Comparison of ENCODE assay signal across 1 cellular context in the genomic region with DNA sequence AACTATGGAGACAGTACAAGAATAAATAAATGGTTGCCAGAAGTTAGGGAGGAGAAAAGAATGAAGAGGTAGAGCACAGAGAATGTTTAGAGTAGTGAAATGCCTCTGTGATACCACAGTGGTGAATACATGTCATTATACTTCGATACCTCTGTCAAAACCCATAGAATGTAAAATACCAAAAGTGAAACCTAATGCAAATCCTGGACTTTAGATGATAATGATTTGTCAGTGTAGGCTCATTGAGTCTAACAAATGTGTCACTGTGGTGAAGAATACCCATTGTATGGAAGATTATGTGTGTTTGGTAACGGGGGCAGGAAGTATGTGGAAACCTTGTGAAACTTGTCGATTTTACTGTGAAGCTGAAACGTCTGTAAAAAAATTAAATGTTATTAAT.
TF ChIP-seq lines count a peak whose summit lies in the region.

No MANE protein-coding gene starts in this region.

TF ChIP-seq in K562, 482 proteins besides CTCF, POLR2A, EP300 and RAD21 (continued from another document):
- TF ChIP-seq, protein P1, sequence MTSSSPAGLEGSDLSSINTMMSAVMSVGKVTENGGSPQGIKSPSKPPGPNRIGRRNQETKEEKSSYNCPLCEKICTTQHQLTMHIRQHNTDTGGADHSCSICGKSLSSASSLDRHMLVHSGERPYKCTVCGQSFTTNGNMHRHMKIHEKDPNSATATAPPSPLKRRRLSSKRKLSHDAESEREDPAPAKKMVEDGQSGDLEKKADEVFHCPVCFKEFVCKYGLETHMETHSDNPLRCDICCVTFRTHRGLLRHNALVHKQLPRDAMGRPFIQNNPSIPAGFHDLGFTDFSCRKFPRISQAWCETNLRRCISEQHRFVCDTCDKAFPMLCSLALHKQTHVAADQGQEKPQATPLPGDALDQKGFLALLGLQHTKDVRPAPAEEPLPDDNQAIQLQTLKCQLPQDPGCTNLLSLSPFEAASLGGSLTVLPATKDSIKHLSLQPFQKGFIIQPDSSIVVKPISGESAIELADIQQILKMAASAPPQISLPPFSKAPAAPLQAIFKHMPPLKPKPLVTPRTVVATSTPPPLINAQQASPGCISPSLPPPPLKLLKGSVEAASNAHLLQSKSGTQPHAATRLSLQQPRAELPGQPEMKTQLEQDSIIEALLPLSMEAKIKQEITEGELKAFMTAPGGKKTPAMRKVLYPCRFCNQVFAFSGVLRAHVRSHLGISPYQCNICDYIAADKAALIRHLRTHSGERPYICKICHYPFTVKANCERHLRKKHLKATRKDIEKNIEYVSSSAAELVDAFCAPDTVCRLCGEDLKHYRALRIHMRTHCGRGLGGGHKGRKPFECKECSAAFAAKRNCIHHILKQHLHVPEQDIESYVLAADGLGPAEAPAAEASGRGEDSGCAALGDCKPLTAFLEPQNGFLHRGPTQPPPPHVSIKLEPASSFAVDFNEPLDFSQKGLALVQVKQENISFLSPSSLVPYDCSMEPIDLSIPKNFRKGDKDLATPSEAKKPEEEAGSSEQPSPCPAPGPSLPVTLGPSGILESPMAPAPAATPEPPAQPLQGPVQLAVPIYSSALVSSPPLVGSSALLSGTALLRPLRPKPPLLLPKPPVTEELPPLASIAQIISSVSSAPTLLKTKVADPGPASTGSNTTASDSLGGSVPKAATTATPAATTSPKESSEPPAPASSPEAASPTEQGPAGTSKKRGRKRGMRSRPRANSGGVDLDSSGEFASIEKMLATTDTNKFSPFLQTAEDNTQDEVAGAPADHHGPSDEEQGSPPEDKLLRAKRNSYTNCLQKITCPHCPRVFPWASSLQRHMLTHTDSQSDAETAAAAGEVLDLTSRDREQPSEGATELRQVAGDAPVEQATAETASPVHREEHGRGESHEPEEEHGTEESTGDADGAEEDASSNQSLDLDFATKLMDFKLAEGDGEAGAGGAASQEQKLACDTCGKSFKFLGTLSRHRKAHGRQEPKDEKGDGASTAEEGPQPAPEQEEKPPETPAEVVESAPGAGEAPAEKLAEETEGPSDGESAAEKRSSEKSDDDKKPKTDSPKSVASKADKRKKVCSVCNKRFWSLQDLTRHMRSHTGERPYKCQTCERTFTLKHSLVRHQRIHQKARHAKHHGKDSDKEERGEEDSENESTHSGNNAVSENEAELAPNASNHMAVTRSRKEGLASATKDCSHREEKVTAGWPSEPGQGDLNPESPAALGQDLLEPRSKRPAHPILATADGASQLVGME (CRISPR knock-in tag; IDR thresholded peaks at IDR 0.05) = no peak
- TF ChIP-seq TARDBP (IDR thresholded peaks at IDR 0.05) (no peak), DMBX1 (CRISPR knock-in tag; IDR thresholded peaks at IDR 0.05; ENCODE audit: borderline replicate concordance) (no peak), CCAR2 (IDR thresholded peaks at IDR 0.05; ENCODE audit: low read depth, low read length) (no peak)
- TF ChIP-seq, protein P2, sequence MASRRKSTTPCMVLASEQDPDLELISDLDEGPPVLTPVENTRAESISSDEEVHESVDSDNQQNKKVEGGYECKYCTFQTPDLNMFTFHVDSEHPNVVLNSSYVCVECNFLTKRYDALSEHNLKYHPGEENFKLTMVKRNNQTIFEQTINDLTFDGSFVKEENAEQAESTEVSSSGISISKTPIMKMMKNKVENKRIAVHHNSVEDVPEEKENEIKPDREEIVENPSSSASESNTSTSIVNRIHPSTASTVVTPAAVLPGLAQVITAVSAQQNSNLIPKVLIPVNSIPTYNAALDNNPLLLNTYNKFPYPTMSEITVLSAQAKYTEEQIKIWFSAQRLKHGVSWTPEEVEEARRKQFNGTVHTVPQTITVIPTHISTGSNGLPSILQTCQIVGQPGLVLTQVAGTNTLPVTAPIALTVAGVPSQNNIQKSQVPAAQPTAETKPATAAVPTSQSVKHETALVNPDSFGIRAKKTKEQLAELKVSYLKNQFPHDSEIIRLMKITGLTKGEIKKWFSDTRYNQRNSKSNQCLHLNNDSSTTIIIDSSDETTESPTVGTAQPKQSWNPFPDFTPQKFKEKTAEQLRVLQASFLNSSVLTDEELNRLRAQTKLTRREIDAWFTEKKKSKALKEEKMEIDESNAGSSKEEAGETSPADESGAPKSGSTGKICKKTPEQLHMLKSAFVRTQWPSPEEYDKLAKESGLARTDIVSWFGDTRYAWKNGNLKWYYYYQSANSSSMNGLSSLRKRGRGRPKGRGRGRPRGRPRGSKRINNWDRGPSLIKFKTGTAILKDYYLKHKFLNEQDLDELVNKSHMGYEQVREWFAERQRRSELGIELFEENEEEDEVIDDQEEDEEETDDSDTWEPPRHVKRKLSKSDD (conservative IDR thresholded peaks at IDR 0.05; ENCODE audit: low read length) = no peak
